ENCODE assay signal across 2 cellular contexts in the genomic region with DNA sequence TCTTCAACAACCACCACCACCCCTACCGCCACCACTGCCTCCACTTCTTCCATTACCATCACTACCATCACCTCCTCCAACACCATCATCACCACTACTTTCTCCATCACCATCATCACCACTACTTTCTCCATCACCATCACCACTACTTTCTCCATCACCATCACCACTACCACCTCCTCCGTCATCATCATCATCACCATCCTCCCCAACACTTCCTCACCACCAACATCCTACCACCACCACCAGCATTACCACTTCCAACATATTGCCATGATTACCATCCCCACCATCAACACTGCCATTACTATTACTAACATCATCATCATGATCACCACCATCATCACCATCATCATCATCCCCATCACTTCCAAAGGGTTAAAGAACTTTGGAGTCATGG.
TF ChIP-seq lines count a peak whose summit lies in the region.

No MANE protein-coding gene starts in this region.

TF ChIP-seq in HEK293, 187 proteins besides CTCF, POLR2A, EP300 and RAD21 (continues in another document):
- TF ChIP-seq ZFP3 (tag by site-specific recombination; IDR thresholded peaks at IDR 0.05; ENCODE audit: low read depth) (no peak), KLF7 (tag by site-specific recombination; IDR thresholded peaks at IDR 0.05; ENCODE audit: borderline replicate concordance) (no peak), PRDM1 (tag by site-specific recombination; IDR thresholded peaks at IDR 0.05) (peak; percentile 90), ZSCAN5A (tag by site-specific recombination; IDR thresholded peaks at IDR 0.05) (no peak), BCL11A (tag by site-specific recombination; IDR thresholded peaks at IDR 0.05; ENCODE audit: low read depth) (no peak), MZF1 (tag by site-specific recombination; IDR thresholded peaks at IDR 0.05; ENCODE audit: borderline replicate concordance) (no peak)
- TF ChIP-seq, protein P1, sequence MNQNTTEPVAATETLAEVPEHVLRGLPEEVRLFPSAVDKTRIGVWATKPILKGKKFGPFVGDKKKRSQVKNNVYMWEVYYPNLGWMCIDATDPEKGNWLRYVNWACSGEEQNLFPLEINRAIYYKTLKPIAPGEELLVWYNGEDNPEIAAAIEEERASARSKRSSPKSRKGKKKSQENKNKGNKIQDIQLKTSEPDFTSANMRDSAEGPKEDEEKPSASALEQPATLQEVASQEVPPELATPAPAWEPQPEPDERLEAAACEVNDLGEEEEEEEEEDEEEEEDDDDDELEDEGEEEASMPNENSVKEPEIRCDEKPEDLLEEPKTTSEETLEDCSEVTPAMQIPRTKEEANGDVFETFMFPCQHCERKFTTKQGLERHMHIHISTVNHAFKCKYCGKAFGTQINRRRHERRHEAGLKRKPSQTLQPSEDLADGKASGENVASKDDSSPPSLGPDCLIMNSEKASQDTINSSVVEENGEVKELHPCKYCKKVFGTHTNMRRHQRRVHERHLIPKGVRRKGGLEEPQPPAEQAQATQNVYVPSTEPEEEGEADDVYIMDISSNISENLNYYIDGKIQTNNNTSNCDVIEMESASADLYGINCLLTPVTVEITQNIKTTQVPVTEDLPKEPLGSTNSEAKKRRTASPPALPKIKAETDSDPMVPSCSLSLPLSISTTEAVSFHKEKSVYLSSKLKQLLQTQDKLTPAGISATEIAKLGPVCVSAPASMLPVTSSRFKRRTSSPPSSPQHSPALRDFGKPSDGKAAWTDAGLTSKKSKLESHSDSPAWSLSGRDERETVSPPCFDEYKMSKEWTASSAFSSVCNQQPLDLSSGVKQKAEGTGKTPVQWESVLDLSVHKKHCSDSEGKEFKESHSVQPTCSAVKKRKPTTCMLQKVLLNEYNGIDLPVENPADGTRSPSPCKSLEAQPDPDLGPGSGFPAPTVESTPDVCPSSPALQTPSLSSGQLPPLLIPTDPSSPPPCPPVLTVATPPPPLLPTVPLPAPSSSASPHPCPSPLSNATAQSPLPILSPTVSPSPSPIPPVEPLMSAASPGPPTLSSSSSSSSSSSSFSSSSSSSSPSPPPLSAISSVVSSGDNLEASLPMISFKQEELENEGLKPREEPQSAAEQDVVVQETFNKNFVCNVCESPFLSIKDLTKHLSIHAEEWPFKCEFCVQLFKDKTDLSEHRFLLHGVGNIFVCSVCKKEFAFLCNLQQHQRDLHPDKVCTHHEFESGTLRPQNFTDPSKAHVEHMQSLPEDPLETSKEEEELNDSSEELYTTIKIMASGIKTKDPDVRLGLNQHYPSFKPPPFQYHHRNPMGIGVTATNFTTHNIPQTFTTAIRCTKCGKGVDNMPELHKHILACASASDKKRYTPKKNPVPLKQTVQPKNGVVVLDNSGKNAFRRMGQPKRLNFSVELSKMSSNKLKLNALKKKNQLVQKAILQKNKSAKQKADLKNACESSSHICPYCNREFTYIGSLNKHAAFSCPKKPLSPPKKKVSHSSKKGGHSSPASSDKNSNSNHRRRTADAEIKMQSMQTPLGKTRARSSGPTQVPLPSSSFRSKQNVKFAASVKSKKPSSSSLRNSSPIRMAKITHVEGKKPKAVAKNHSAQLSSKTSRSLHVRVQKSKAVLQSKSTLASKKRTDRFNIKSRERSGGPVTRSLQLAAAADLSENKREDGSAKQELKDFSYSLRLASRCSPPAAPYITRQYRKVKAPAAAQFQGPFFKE (tag by site-specific recombination; IDR thresholded peaks at IDR 0.05; ENCODE audit: borderline replicate concordance): no peak
- TF ChIP-seq, protein P2, sequence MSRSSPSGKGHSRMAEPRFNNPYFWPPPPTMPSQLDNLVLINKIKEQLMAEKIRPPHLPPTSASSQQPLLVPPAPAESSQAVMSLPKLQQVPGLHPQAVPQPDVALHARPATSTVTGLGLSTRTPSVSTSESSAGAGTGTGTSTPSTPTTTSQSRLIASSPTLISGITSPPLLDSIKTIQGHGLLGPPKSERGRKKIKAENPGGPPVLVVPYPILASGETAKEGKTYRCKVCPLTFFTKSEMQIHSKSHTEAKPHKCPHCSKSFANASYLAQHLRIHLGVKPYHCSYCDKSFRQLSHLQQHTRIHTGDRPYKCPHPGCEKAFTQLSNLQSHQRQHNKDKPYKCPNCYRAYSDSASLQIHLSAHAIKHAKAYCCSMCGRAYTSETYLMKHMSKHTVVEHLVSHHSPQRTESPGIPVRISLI (tag by site-specific recombination; IDR thresholded peaks at IDR 0.05): no peak
- TF ChIP-seq, protein P3, sequence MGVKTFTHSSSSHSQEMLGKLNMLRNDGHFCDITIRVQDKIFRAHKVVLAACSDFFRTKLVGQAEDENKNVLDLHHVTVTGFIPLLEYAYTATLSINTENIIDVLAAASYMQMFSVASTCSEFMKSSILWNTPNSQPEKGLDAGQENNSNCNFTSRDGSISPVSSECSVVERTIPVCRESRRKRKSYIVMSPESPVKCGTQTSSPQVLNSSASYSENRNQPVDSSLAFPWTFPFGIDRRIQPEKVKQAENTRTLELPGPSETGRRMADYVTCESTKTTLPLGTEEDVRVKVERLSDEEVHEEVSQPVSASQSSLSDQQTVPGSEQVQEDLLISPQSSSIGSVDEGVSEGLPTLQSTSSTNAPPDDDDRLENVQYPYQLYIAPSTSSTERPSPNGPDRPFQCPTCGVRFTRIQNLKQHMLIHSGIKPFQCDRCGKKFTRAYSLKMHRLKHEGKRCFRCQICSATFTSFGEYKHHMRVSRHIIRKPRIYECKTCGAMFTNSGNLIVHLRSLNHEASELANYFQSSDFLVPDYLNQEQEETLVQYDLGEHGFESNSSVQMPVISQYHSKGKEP (tag by site-specific recombination; IDR thresholded peaks at IDR 0.05): no peak

TF ChIP-seq in H1, 55 proteins besides CTCF, POLR2A, EP300 and RAD21:
- no peak for TF ChIP-seq SAP30 (IDR thresholded peaks at IDR 0.05; ENCODE audit: insufficient read depth, insufficient replicate concordance, low read length)
- TF ChIP-seq KDM1A (IDR thresholded peaks at IDR 0.05; ENCODE audit: borderline replicate concordance, low read length): no peak
